9 cellular contexts compared by ENCODE assay signal in the genomic region with DNA sequence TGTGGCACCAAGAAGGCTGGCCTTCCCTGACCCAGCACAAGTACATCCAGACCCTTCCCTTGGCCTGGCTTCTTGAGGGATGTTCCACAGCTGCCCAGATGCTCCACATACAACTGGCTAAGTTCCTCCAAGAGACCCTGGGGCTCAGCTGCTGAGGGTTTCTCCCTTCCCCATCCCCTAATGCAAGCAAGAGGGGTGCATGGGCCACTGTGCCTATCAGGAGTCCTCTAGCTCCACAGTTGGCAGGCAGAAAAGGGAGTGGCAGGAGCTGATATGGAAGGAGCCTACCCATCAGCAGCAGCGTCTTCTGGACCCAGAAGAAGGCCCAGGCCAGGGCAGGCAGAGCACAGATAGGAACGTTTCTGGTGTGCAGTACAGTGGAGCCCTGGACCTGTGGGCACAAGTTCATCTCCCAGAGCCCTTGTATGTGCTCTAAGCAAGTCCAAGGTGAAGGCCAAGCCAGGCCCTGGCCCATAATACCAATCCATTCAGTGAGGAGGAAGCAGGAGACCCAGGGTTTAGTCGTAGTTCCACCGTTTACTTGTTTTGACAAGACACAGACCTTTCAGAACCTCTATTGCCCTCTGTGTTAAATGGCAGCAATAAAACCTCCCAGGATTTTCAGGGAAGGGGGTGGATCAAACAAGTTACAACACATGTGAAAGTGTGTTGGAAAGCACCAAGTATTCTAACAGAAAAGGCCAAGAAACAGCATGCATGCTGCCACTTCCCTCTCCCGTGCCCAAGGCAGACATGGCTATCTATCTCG. TPM values are rescaled to one million over a fixed set of nuclear protein-coding genes. Genes with fewer than 3 reads are reported as not detected.
DNase-seq lines count a peak whose midpoint lies in the region; ATAC-seq and TF ChIP-seq lines count a peak whose summit lies in the region.
"Had no signal": no experiment of that assay in that cellular context is flagged by ENCODE, and none has a peak within 500 bp of the region (broad histone marks: within the 10 kb centered on the region; RNA-seq: fewer than 3 reads in every experiment).

No MANE protein-coding gene starts in this region.

- no peak for DNase-seq in activated naive CD4-positive, alpha-beta T cell treated with anti-CD3 and anti-CD28 coated beads, Interleukin-2, amount 10 ng/mL, durations not matched to agents 7 days and 5 days
- no peak for DNase-seq in activated naive CD4-positive, alpha-beta T cell treated with Interleukin-2 at 50 U/mL for 16 hours
- no peak for DNase-seq in central memory CD8-positive, alpha-beta T cell (ENCODE audit: low spot score in 2 of 2)
- peak in 2 of 3 donors; percentile 57 to 61 for DNase-seq in mucosa of descending colon
- no peak for DNase-seq in SKM-1 (lab: John Stamatoyannopoulos, UW; ENCODE audit: unreplicated experiment)
- DNase-seq: NCI-H1092 had no signal

- ATAC-seq in central memory CD8-positive, alpha-beta T cell (replicated peaks; ENCODE audit: extremely low read depth, poor library complexity, severe bottlenecking): no peak
- ATAC-seq in mucosa of descending colon: peak; percentile 38
- no peak for ATAC-seq in HG03108 (IDR thresholded peaks at IDR 0.05; ENCODE audit: unreplicated experiment)
- no peak for ATAC-seq in GM21360 (IDR thresholded peaks at IDR 0.05; ENCODE audit: unreplicated experiment)

- WGBS in urinary bladder: 62% methylated on average over 6 of the region's 6 CpGs

- H3K9me3 ChIP-seq in mucosa of descending colon: no peaks in the 10 kb centered on the region

- H3K4me3 ChIP-seq in mucosa of descending colon: no peak overlapping the region
- no peak overlapping the region for H3K4me3 ChIP-seq in urinary bladder (ENCODE audit: low read depth, low read length)

- H3K27ac Mint-ChIP-seq in activated naive CD4-positive, alpha-beta T cell treated with anti-CD3 and anti-CD28 coated beads, Interleukin-2, amount 10 ng/mL, durations not matched to agents 7 days and 5 days: peak overlapping the region; percentile 96
- H3K27ac Mint-ChIP-seq in central memory CD8-positive, alpha-beta T cell (ENCODE audit: low read depth): peak overlapping the region; percentile 88

- no peak for TF ChIP-seq CTCF in mucosa of descending colon (IDR thresholded peaks at IDR 0.05)

- H3K27me3 Mint-ChIP-seq in activated naive CD4-positive, alpha-beta T cell treated with anti-CD3 and anti-CD28 coated beads, Interleukin-2, amount 10 ng/mL, durations not matched to agents 7 days and 5 days: no peaks in the 10 kb centered on the region
- H3K27me3 Mint-ChIP-seq in central memory CD8-positive, alpha-beta T cell: no peaks in the 10 kb centered on the region

- intact Hi-C loops in mucosa of descending colon (cut with DNase I, micrococcal nuclease): no loop called here

- peak overlapping the region; percentile 64 for H3K27ac ChIP-seq in urinary bladder (ENCODE audit: low read depth)

- CTCF ChIA-PET in activated naive CD4-positive, alpha-beta T cell treated with anti-CD3 and anti-CD28 coated beads, Interleukin-2, amount 10 ng/mL, durations not matched to agents 7 days and 5 days (lab: Charles Lee): interaction anchor here (0.9 to 4.9 kb wide), 12 partner anchors 10 to 54 kb away, joined by 3 to 36 read pairs (median 4); a partner anchor contains a TSS

- H3K36me3 ChIP-seq in mucosa of descending colon (ENCODE audit: low read depth) (no peaks in the 10 kb centered on the region), urinary bladder (ENCODE audit: insufficient read depth) (no peaks in the 10 kb centered on the region)

- peaks cover 8% of the 10 kb centered on the region for H3K9me3 Mint-ChIP-seq in activated naive CD4-positive, alpha-beta T cell treated with anti-CD3 and anti-CD28 coated beads, Interleukin-2, amount 10 ng/mL, durations not matched to agents 7 days and 5 days
- H3K9me3 Mint-ChIP-seq in central memory CD8-positive, alpha-beta T cell: no peaks in the 10 kb centered on the region

- H3K4me1 ChIP-seq in mucosa of descending colon (ENCODE audit: low read depth) (peaks cover 39% of the 10 kb centered on the region), urinary bladder (ENCODE audit: insufficient read depth) (peaks cover 2% of the 10 kb centered on the region)

- peak overlapping the region; percentile 33 for H3K4me3 Mint-ChIP-seq in activated naive CD4-positive, alpha-beta T cell treated with anti-CD3 and anti-CD28 coated beads, Interleukin-2, amount 10 ng/mL, durations not matched to agents 7 days and 5 days
- H3K4me3 Mint-ChIP-seq in central memory CD8-positive, alpha-beta T cell: peak overlapping the region; percentile 71

- peaks cover 98% of the 10 kb centered on the region for H3K4me1 Mint-ChIP-seq in activated naive CD4-positive, alpha-beta T cell treated with anti-CD3 and anti-CD28 coated beads, Interleukin-2, amount 10 ng/mL, durations not matched to agents 7 days and 5 days
- peaks cover 93% of the 10 kb centered on the region for H3K4me1 Mint-ChIP-seq in central memory CD8-positive, alpha-beta T cell

- peaks cover 59% of the 10 kb centered on the region for H3K36me3 Mint-ChIP-seq in activated naive CD4-positive, alpha-beta T cell treated with anti-CD3 and anti-CD28 coated beads, Interleukin-2, amount 10 ng/mL, durations not matched to agents 7 days and 5 days
- peaks cover 26% of the 10 kb centered on the region for H3K36me3 Mint-ChIP-seq in central memory CD8-positive, alpha-beta T cell (ENCODE audit: insufficient read depth)

RNA-seq across cellular contexts. Expression of a gene that starts 26.1 kb away (rescaled TPM):
- total RNA-seq in mucosa of descending colon: 10 to 100 TPM; 48.1 to 71.0 (median 60.7) TPM
- total RNA-seq in urinary bladder: 24.9 TPM
- polyA plus RNA-seq in urinary bladder: 59.6 TPM

RNA-seq across cellular contexts. Expression of a gene that starts 27.6 kb away (rescaled TPM):
- total RNA-seq in mucosa of descending colon (under 1 TPM in 1 of 3 donors, not detected in 2; 0.10 TPM), urinary bladder (0.26 TPM)
- 0.11 TPM for polyA plus RNA-seq in urinary bladder

Comparison
In these comparisons a context has a peak if more than half of its experiments do, and no peak if none do; other contexts are left out.
1. DNase-seq: peak in mucosa of descending colon (2 of 3); none in activated naive CD4-positive, alpha-beta T cell treated with anti-CD3 and anti-CD28 coated beads, Interleukin-2, amount 10 ng/mL, durations not matched to agents 7 days and 5 days (single experiment), activated naive CD4-positive, alpha-beta T cell treated with Interleukin-2 at 50 U/mL for 16 hours (single experiment), central memory CD8-positive, alpha-beta T cell (0 of 2) and SKM-1 (single experiment).